In genomic region chr20:60239981-60240380, GRCh38 we compare ENCODE assay signal across 20 cellular contexts.
A peak's percentile ranks its signal among the peaks of the same experiment; 100 is the strongest.
DNase-seq lines count a peak whose midpoint lies in the region; ATAC-seq, FAIRE-seq and TF ChIP-seq lines count a peak whose summit lies in the region.
"Had no signal": no experiment of that assay in that cellular context is flagged by ENCODE, and none has a peak within 500 bp of the region (broad histone marks: within the 10 kb centered on the region; RNA-seq: fewer than 3 reads in every experiment).

No MANE protein-coding gene starts in this region.

- TF ChIP-seq EP300 in H1 (IDR thresholded peaks at IDR 0.05; ENCODE audit: borderline replicate concordance in 1 of 2, low read depth in 2 of 2, low read length in 2 of 2) = no peak

- H3K14ac ChIP-seq in H1 (ENCODE audit: insufficient read length) = no peak overlapping the region

- H2BK120ac ChIP-seq in H1 (replicated peaks; ENCODE audit: low read depth, low read length) = no peak overlapping the region

- no peak overlapping the region for H3K4me3 ChIP-seq in H1 (ENCODE audit: extremely low read depth in 1 of 4, insufficient read depth in 2 of 4, low read depth in 3 of 4, low read length in 4 of 4)

- H3K4ac ChIP-seq in H1 (replicated peaks; ENCODE audit: insufficient read length, low read depth, low read length) = no peak overlapping the region

- H3K23ac ChIP-seq in H1 (ENCODE audit: insufficient read length) = no peak overlapping the region

- H2AK5ac ChIP-seq in H1 (ENCODE audit: low read depth, low read length) = no peak overlapping the region

- POLR2A ChIA-PET in H1 (lab: Charles Lee; ENCODE audit: partially characterized antibody) = no interaction called here

- H3K4me1 Mint-ChIP-seq in neural crest cell = peaks cover 8% of the 10 kb centered on the region
- H3K4me1 Mint-ChIP-seq: CD4-positive, CD25-positive, alpha-beta regulatory T cell; CD8-positive, alpha-beta memory T cell; IgD-negative memory B cell had no signal

- H4K91ac ChIP-seq in H1 (replicated peaks; ENCODE audit: insufficient read length, low read length) = no peak overlapping the region

- H3K36me3 ChIP-seq in H1 (ENCODE audit: control insufficient read depth in 2 of 4, insufficient read depth in 4 of 4, low read length in 3 of 4) = no peaks in the 10 kb centered on the region
- H3K36me3 ChIP-seq: BE2C had no signal

- H3K18ac ChIP-seq in H1 (ENCODE audit: extremely low read depth, low read length) = no peak overlapping the region

- peak; percentile 38 for FAIRE-seq in HTR-8/SVneo (lab: Jason Lieb, UNC)
- FAIRE-seq in H1 (lab: Jason Lieb, UNC) = no peak
- FAIRE-seq: A204.1, GM12892, GM18507, HepG2 had no signal

- H2BK5ac ChIP-seq in H1 (ENCODE audit: low read depth, low read length) = no peak overlapping the region

- no peaks in the 10 kb centered on the region for H3K36me3 Mint-ChIP-seq in neural crest cell (ENCODE audit: low read depth)
- H3K36me3 Mint-ChIP-seq: CD4-positive, CD25-positive, alpha-beta regulatory T cell; IgD-negative memory B cell had no signal

- H3K79me2 ChIP-seq in H1 (ENCODE audit: control insufficient read depth in 1 of 2, insufficient read depth in 2 of 2, low read length in 2 of 2) = no peaks in the 10 kb centered on the region

- no peak overlapping the region for H3K9ac ChIP-seq in H1 (replicated peaks in 1 of 4; ENCODE audit: extremely low read depth in 1 of 4, low read depth in 3 of 4, low read length in 3 of 4)

- H2BK20ac ChIP-seq in H1 (ENCODE audit: low read length) = no peak overlapping the region

- no peak overlapping the region for H3K4me2 ChIP-seq in H1 (ENCODE audit: insufficient read depth in 1 of 2, low read depth in 2 of 2, low read length in 2 of 2)

- no peak overlapping the region for H2BK12ac ChIP-seq in H1 (ENCODE audit: low read depth, low read length)

- no peaks in the 10 kb centered on the region for H3K9me3 Mint-ChIP-seq in neural crest cell
- H3K9me3 Mint-ChIP-seq: CD4-positive, CD25-positive, alpha-beta regulatory T cell; CD8-positive, alpha-beta memory T cell; H9 had no signal

- H2BK15ac ChIP-seq in H1 (ENCODE audit: low read length) = no peak overlapping the region

- no peak overlapping the region for H3K4me3 Mint-ChIP-seq in neural crest cell
- H3K4me3 Mint-ChIP-seq: CD4-positive, CD25-positive, alpha-beta regulatory T cell; CD8-positive, alpha-beta memory T cell; H9; IgD-negative memory B cell had no signal

- H4K20me1 ChIP-seq in H1 (replicated peaks in 1 of 2; ENCODE audit: control insufficient read depth in 1 of 2, insufficient read depth in 2 of 2, low read length in 2 of 2) = no peaks in the 10 kb centered on the region

- no peak overlapping the region for H4K5ac ChIP-seq in H1 (ENCODE audit: insufficient read length, low read depth, low read length)

- TF ChIP-seq POLR2A in H1 (IDR thresholded peaks at IDR 0.05; ENCODE audit: control extremely low read depth in 1 of 2, low read depth in 2 of 2, low read length in 2 of 2) = no peak

- H3K27ac ChIP-seq in H1 (ENCODE audit: low read depth, low read length) = no peak overlapping the region

- H3K27me3 ChIP-seq in H1 (replicated peaks in 1 of 4; ENCODE audit: control insufficient read depth in 3 of 4, extremely low read depth in 1 of 4, insufficient read depth in 3 of 4, low read length in 3 of 4) = no peaks in the 10 kb centered on the region; a peak in 3 of 7 replicates
- H3K27me3 ChIP-seq: BE2C had no signal

- no peak overlapping the region for H4K8ac ChIP-seq in H1 (ENCODE audit: extremely low read depth, insufficient read depth, low read length)

- no peak for TF ChIP-seq RAD21 in H1 (IDR thresholded peaks at IDR 0.05 in 1 of 2, conservative IDR thresholded peaks at IDR 0.05 in 1 of 2; ENCODE audit: low read depth in 2 of 2, low read length in 2 of 2)

- ATAC-seq in left cardiac atrium = no peak
- ATAC-seq in GM21367 (IDR thresholded peaks at IDR 0.05; ENCODE audit: unreplicated experiment) = no peak
- ATAC-seq: HepG2 had no signal

- H3K56ac ChIP-seq in H1 (replicated peaks; ENCODE audit: insufficient read length, low read depth, low read length) = no peak overlapping the region

- H2AFZ ChIP-seq in H1 (ENCODE audit: low read length) = 0 out of 2 replicates have a peak overlapping the region, but pooled peaks have one; percentile 40

- DNase-seq in HTR-8/SVneo (ENCODE audit: insufficient read length, low spot score) (no peak), H1 (ENCODE audit: low read depth in 1 of 2, low spot score in 2 of 2) (no peak), neural crest cell (ENCODE audit: low read depth, low spot score) (no peak), NCI-H1417 (lab: John Stamatoyannopoulos, UW) (no peak), left cardiac atrium (no peak)
- DNase-seq: ACHN; BE2C; C1 segment of cervical spinal cord; CD4-positive, CD25-positive, alpha-beta regulatory T cell; CD8-positive, alpha-beta memory T cell; COR-L47; GDM1; GOT3; H9 had no signal

- H3K27me3 Mint-ChIP-seq in neural crest cell (ENCODE audit: low read depth) = peaks cover 44% of the 10 kb centered on the region
- H3K27me3 Mint-ChIP-seq: IgD-negative memory B cell had no signal

- WGBS in H1 (ENCODE audit: extremely low coverage in 1 of 2, insufficient coverage in 1 of 2, insufficient read length in 1 of 2, insufficient replicate concordance in 2 of 2, low coverage in 1 of 2, low lambda C conversion rate in 2 of 2, missing lambda C conversion rate in 1 of 2), 2 experiments = 72% methylated on average over 12 of the region's 12 CpGs; no CpG with 5 or more reads in 1 of the 2 experiments

- peaks cover 0 to 6% of the 10 kb centered on the region in 2 experiments; a peak in 1 of 4 replicates for H3K9me3 ChIP-seq in H1 (ENCODE audit: insufficient read depth in 2 of 2, low read depth in 1 of 2, low read length in 1 of 2)
- H3K9me3 ChIP-seq: BE2C had no signal

- CTCF ChIA-PET in H1 (lab: Charles Lee; ENCODE audit: partially characterized antibody) = no interaction called here

- intact Hi-C loops in left cardiac atrium (cut with DNase I) = no loop called here

- TF ChIP-seq CTCF in H1 (IDR thresholded peaks at IDR 0.05; ENCODE audit: control extremely low read depth in 1 of 3, insufficient read depth in 1 of 3, low read depth in 1 of 3, low read length in 3 of 3) (no peak), neural crest cell (conservative IDR thresholded peaks at IDR 0.05) (no peak)

- peak overlapping the region; percentile 64 for H3K27ac Mint-ChIP-seq in neural crest cell (ENCODE audit: unreplicated experiment)
- H3K27ac Mint-ChIP-seq: CD4-positive, CD25-positive, alpha-beta regulatory T cell; CD8-positive, alpha-beta memory T cell; H9; IgD-negative memory B cell had no signal

- no peaks in the 10 kb centered on the region for H3K4me1 ChIP-seq in H1 (replicated peaks in 1 of 4; ENCODE audit: control insufficient read depth in 3 of 4, insufficient read depth in 4 of 4, low read length in 3 of 4)
- H3K4me1 ChIP-seq: BE2C had no signal

- no peaks in the 10 kb centered on the region for H3K23me2 ChIP-seq in H1 (ENCODE audit: low read depth, low read length)

- no peaks in the 10 kb centered on the region for H3K79me1 ChIP-seq in H1 (ENCODE audit: low read depth, low read length)

TF ChIP-seq in H1, 55 proteins besides CTCF, POLR2A, EP300 and RAD21 (continues in another document):
- no peak for TF ChIP-seq BRCA1 (IDR thresholded peaks at IDR 0.05; ENCODE audit: low read depth, low read length)
- TF ChIP-seq TCF12 (IDR thresholded peaks at IDR 0.05; ENCODE audit: low read depth, low read length) = no peak
- TF ChIP-seq SIN3A (conservative IDR thresholded peaks at IDR 0.05 in 1 of 2, IDR thresholded peaks at IDR 0.05 in 1 of 2; ENCODE audit: low read depth in 1 of 2, low read length in 2 of 2) = no peak
- TF ChIP-seq E2F6 (IDR thresholded peaks at IDR 0.05) = no peak
- TF ChIP-seq SP2 (IDR thresholded peaks at IDR 0.05; ENCODE audit: low read length) = no peak
- TF ChIP-seq POLR2AphosphoS5 (IDR thresholded peaks at IDR 0.05; ENCODE audit: low read depth, low read length) = no peak
- no peak for TF ChIP-seq FOSL1 (IDR thresholded peaks at IDR 0.05; ENCODE audit: insufficient read depth, low read depth, low read length)
- no peak for TF ChIP-seq RFX5 (IDR thresholded peaks at IDR 0.05; ENCODE audit: borderline replicate concordance, low read depth, low read length)
- TF ChIP-seq KDM4A (IDR thresholded peaks at IDR 0.05; ENCODE audit: low read depth, low read length, severe bottlenecking) = no peak
